Comparison of ENCODE assay signal across 1 cellular context in the genomic region with DNA sequence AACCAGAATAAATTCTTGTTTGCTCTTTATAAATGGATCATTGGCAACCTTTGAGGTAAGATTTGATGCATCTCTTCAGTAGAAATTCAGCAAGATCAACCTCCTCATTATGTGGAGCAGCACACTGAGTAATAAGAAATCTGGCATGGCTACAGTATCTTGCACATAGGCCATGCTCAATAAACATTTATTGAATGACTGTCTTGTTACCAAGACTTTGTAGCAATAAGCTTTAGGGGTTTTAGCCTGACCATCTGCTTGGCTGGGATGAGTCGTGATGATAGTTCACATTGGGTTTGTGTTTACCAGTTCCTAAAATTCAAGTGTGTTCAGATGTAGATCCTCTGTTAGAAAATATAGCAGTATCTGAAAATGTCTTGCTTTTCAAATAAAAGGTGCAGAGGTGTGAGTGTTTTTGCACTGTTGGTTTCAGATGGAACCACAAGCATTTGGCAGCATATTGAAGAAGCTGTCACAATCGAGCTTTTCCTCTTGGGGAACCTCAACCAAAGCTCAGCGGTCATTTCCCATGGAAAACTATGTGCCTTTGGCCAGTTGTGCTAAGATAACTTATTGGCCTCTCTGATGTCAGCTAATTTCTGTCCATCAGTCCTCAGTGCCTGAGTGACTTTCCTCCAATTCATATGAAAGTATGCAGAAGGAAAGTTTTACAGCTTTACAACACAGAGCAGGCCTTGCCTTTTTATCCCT.
TF ChIP-seq lines count a peak whose summit lies in the region.

No MANE protein-coding gene starts in this region.

TF ChIP-seq in HepG2, 621 proteins besides CTCF, POLR2A, EP300 and RAD21 (continued from another document):
- TF ChIP-seq NCOA5 (CRISPR knock-in tag; IDR thresholded peaks at IDR 0.05) (no peak), ZNF75D (CRISPR knock-in tag; IDR thresholded peaks at IDR 0.05; ENCODE audit: borderline replicate concordance) (no peak), ZSCAN25 (CRISPR knock-in tag; IDR thresholded peaks at IDR 0.05) (no peak), TGIF2 (CRISPR knock-in tag; IDR thresholded peaks at IDR 0.05) (no peak), HES4 (CRISPR knock-in tag; IDR thresholded peaks at IDR 0.05; ENCODE audit: borderline replicate concordance) (no peak), JDP2 (CRISPR knock-in tag; IDR thresholded peaks at IDR 0.05; ENCODE audit: borderline replicate concordance) (no peak)
